Comparison of ENCODE assay signal across 13 cellular contexts in the genomic region with DNA sequence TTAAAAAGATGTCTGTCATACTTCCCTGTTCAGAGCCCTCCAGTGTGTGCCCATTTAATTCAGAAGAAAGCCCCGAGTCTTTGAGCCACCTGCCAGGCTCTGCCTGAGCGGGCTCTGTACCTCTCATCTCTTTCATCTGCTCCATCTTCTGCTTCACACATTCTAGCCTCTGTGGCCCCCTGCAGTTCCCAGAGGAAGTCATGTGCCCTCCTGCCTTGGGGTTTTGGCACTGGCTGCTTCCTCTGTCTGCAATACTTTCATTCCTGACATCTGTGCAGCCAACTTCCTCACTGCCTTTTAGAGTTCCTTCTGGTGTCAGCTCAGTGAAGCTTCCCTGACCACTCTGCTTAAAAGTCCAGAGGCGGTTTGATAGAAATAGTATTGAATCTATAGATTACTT. TPM values are rescaled to one million over a fixed set of nuclear protein-coding genes. Genes with fewer than 3 reads are reported as not detected.
DNase-seq lines count a peak whose midpoint lies in the region; ATAC-seq and TF ChIP-seq lines count a peak whose summit lies in the region.
"Had no signal": no experiment of that assay in that cellular context is flagged by ENCODE, and none has a peak within 500 bp of the region (broad histone marks: within the 10 kb centered on the region; RNA-seq: fewer than 3 reads in every experiment).

No MANE protein-coding gene starts in this region.

- H3K4me1 ChIP-seq in left lung, result peaks cover 0 to 23% of the 10 kb centered on the region in 2 donors
- H3K4me1 ChIP-seq: thyroid gland had no signal

- H3K36me3 ChIP-seq in left lung, result no peaks in the 10 kb centered on the region
- H3K36me3 ChIP-seq: sigmoid colon, thyroid gland had no signal

- DNase-seq in AML-193 (lab: John Stamatoyannopoulos, UW), result peak; percentile 82 to 87
- peak; percentile 96 for DNase-seq in KBM-7
- DNase-seq in astrocyte of the spinal cord (ENCODE audit: low read depth, low spot score), result peak; percentile 43
- DNase-seq in left lung, result peak in 1 of 2 donors; percentile 63
- DNase-seq in activated T-helper 1 cell treated with anti-CD3 and anti-CD28 coated beads, Interleukin-12 subunit alpha, Interleukin-12 subunit beta, Interleukin-2, Interleukin-4 antibody, amounts not matched to agents 30 ng/mL and 10 ng/mL and 1 ng/mL, durations not matched to agents 14 hours and 24 hours and 36 hours (ENCODE audit: low spot score), result no peak
- DNase-seq in NCI-H2196 (lab: John Stamatoyannopoulos, UW; ENCODE audit: unreplicated experiment), result no peak
- DNase-seq: activated naive CD8-positive, alpha-beta T cell treated with anti-CD3 and anti-CD28 coated beads, Interleukin-2, amount 10 ng/mL, durations not matched to agents 7 days and 5 days; NCI-H1417; sigmoid colon; T-helper 17 cell had no signal

- H3K36me3 Mint-ChIP-seq in activated T-helper 1 cell treated with anti-CD3 and anti-CD28 coated beads, Interleukin-12 subunit alpha, Interleukin-12 subunit beta, Interleukin-2, Interleukin-4 antibody, amounts not matched to agents 30 ng/mL and 10 ng/mL and 1 ng/mL, durations not matched to agents 14 hours and 24 hours and 36 hours (ENCODE audit: low read depth), result no peaks in the 10 kb centered on the region
- H3K36me3 Mint-ChIP-seq: activated naive CD8-positive, alpha-beta T cell treated with anti-CD3 and anti-CD28 coated beads, Interleukin-2, amount 10 ng/mL, durations not matched to agents 7 days and 5 days had no signal

- TF ChIP-seq CTCF in astrocyte of the spinal cord (IDR thresholded peaks at IDR 0.05; ENCODE audit: low read depth, low read length) (no peak), left lung (IDR thresholded peaks at IDR 0.05) (no peak)

- H3K4me3 Mint-ChIP-seq in activated T-helper 1 cell treated with anti-CD3 and anti-CD28 coated beads, Interleukin-12 subunit alpha, Interleukin-12 subunit beta, Interleukin-2, Interleukin-4 antibody, amounts not matched to agents 30 ng/mL and 10 ng/mL and 1 ng/mL, durations not matched to agents 14 hours and 24 hours and 36 hours, result no peak overlapping the region
- H3K4me3 Mint-ChIP-seq: activated naive CD8-positive, alpha-beta T cell treated with anti-CD3 and anti-CD28 coated beads, Interleukin-2, amount 10 ng/mL, durations not matched to agents 7 days and 5 days; T-helper 17 cell had no signal

- no peaks in the 10 kb centered on the region for H3K9me3 Mint-ChIP-seq in activated T-helper 1 cell treated with anti-CD3 and anti-CD28 coated beads, Interleukin-12 subunit alpha, Interleukin-12 subunit beta, Interleukin-2, Interleukin-4 antibody, amounts not matched to agents 30 ng/mL and 10 ng/mL and 1 ng/mL, durations not matched to agents 14 hours and 24 hours and 36 hours
- H3K9me3 Mint-ChIP-seq: activated naive CD8-positive, alpha-beta T cell treated with anti-CD3 and anti-CD28 coated beads, Interleukin-2, amount 10 ng/mL, durations not matched to agents 7 days and 5 days had no signal

- H3K4me1 Mint-ChIP-seq in activated T-helper 1 cell treated with anti-CD3 and anti-CD28 coated beads, Interleukin-12 subunit alpha, Interleukin-12 subunit beta, Interleukin-2, Interleukin-4 antibody, amounts not matched to agents 30 ng/mL and 10 ng/mL and 1 ng/mL, durations not matched to agents 14 hours and 24 hours and 36 hours (ENCODE audit: low read depth), result no peaks in the 10 kb centered on the region
- H3K4me1 Mint-ChIP-seq: activated naive CD8-positive, alpha-beta T cell treated with anti-CD3 and anti-CD28 coated beads, Interleukin-2, amount 10 ng/mL, durations not matched to agents 7 days and 5 days had no signal

- no peak overlapping the region for H3K27ac Mint-ChIP-seq in activated T-helper 1 cell treated with anti-CD3 and anti-CD28 coated beads, Interleukin-12 subunit alpha, Interleukin-12 subunit beta, Interleukin-2, Interleukin-4 antibody, amounts not matched to agents 30 ng/mL and 10 ng/mL and 1 ng/mL, durations not matched to agents 14 hours and 24 hours and 36 hours
- H3K27ac Mint-ChIP-seq: activated naive CD8-positive, alpha-beta T cell treated with anti-CD3 and anti-CD28 coated beads, Interleukin-2, amount 10 ng/mL, durations not matched to agents 7 days and 5 days; T-helper 17 cell had no signal

- intact Hi-C loops in left lung (cut with DNase I), result no loop called here
- intact Hi-C loops in activated T-helper 1 cell treated with anti-CD3 and anti-CD28 coated beads, Interleukin-12 subunit alpha, Interleukin-12 subunit beta, Interleukin-2, Interleukin-4 antibody, amounts not matched to agents 30 ng/mL and 10 ng/mL and 1 ng/mL, durations not matched to agents 14 hours and 24 hours and 36 hours (cut with micrococcal nuclease), result no loop called here

- ATAC-seq in left lung (peak; percentile 65), GM18498 (IDR thresholded peaks at IDR 0.05; ENCODE audit: unreplicated experiment) (no peak), HG03025 (IDR thresholded peaks at IDR 0.05; ENCODE audit: low FRiP score, unreplicated experiment) (no peak)
- ATAC-seq: T-helper 17 cell had no signal

- H3K27ac ChIP-seq in left lung, result peak overlapping the region in 1 of 2 donors; percentile 53
- H3K27ac ChIP-seq: sigmoid colon, thyroid gland had no signal

- peaks cover 8% of the 10 kb centered on the region for H3K27me3 Mint-ChIP-seq in activated T-helper 1 cell treated with anti-CD3 and anti-CD28 coated beads, Interleukin-12 subunit alpha, Interleukin-12 subunit beta, Interleukin-2, Interleukin-4 antibody, amounts not matched to agents 30 ng/mL and 10 ng/mL and 1 ng/mL, durations not matched to agents 14 hours and 24 hours and 36 hours (ENCODE audit: insufficient read depth)

- H3K27me3 ChIP-seq in left lung, result peaks cover 0 to 10% of the 10 kb centered on the region in 2 donors
- H3K27me3 ChIP-seq: sigmoid colon, thyroid gland had no signal

- H3K4me3 ChIP-seq in astrocyte of the spinal cord (ENCODE audit: low read depth, low read length), result no peak overlapping the region
- H3K4me3 ChIP-seq in left lung, result no peak overlapping the region
- H3K4me3 ChIP-seq: sigmoid colon, thyroid gland had no signal

- H3K9me3 ChIP-seq in left lung, result no peaks in the 10 kb centered on the region
- H3K9me3 ChIP-seq: sigmoid colon, thyroid gland had no signal

- in situ Hi-C loops in KBM-7 (cut with MboI; ENCODE audit: low pct_unique_long_range_greater_than_20kb, low sequenced_read_pairs) (no loop called here), astrocyte of the spinal cord (cut with HindIII; ENCODE audit: low sequenced_read_pairs) (no loop called here)

RNA-seq across cellular contexts. Expression of gene STK32B, which starts 6.2 kb away (rescaled TPM):
- 1 to 10 TPM in 1 of 2 donors, under 1 TPM in 1; 0.90 to 1.9 TPM for total RNA-seq in left lung
- total RNA-seq in activated T-helper 1 cell treated with anti-CD3 and anti-CD28 coated beads, Interleukin-12 subunit alpha, Interleukin-12 subunit beta, Interleukin-2, Interleukin-4 antibody, amounts not matched to agents 30 ng/mL and 10 ng/mL and 1 ng/mL, durations not matched to agents 14 hours and 24 hours and 36 hours, result not detected in 2 replicates
- total RNA-seq: activated naive CD8-positive, alpha-beta T cell treated with anti-CD3 and anti-CD28 coated beads, Interleukin-2, amount 10 ng/mL, durations not matched to agents 7 days and 5 days had no signal

RNA-seq across cellular contexts. Expression of gene CYTL1, which starts 25.8 kb away (rescaled TPM):
- 1 to 10 TPM in 1 of 2 donors, under 1 TPM in 1; 0.73 to 1.8 TPM for total RNA-seq in left lung
- total RNA-seq in activated T-helper 1 cell treated with anti-CD3 and anti-CD28 coated beads, Interleukin-12 subunit alpha, Interleukin-12 subunit beta, Interleukin-2, Interleukin-4 antibody, amounts not matched to agents 30 ng/mL and 10 ng/mL and 1 ng/mL, durations not matched to agents 14 hours and 24 hours and 36 hours, result not detected in 2 replicates
- total RNA-seq: activated naive CD8-positive, alpha-beta T cell treated with anti-CD3 and anti-CD28 coated beads, Interleukin-2, amount 10 ng/mL, durations not matched to agents 7 days and 5 days; T-helper 17 cell had no signal

Comparison
In these comparisons a context has a peak if more than half of its experiments do, and no peak if none do; other contexts are left out.
1. DNase-seq: peak in AML-193 (2 of 2), KBM-7 (single experiment) and astrocyte of the spinal cord (single experiment); none in activated T-helper 1 cell treated with anti-CD3 and anti-CD28 coated beads, Interleukin-12 subunit alpha, Interleukin-12 subunit beta, Interleukin-2, Interleukin-4 antibody, amounts not matched to agents 30 ng/mL and 10 ng/mL and 1 ng/mL, durations not matched to agents 14 hours and 24 hours and 36 hours (single experiment) and NCI-H2196 (single experiment).